In genomic region chr5:156361451-156362109, GRCh38 we compare ENCODE assay signal across 27 cellular contexts. TPM values are rescaled to one million over a fixed set of nuclear protein-coding genes. Genes with fewer than 3 reads are reported as not detected.
"Had no signal": no experiment of that assay in that cellular context is flagged by ENCODE, and none has a peak within 500 bp of the region (broad histone marks: within the 10 kb centered on the region; RNA-seq: fewer than 3 reads in every experiment).

No MANE protein-coding gene starts in this region.

- H3K27me3 ChIP-seq: cardiac muscle cell, upper lobe of left lung had no signal

- H3K4me1 Mint-ChIP-seq: activated B cell treated with CpG ODN at 0.5 μM for 24 hours; activated CD4-positive, alpha-beta T cell treated with anti-CD3 and anti-CD28 coated beads for 36 hours; activated naive CD8-positive, alpha-beta T cell treated with anti-CD3 and anti-CD28 coated beads, Interleukin-2, amount 10 ng/mL, durations not matched to agents 7 days and 5 days; naive thymus-derived CD4-positive, alpha-beta T cell; neural crest cell; stimulated activated naive B cell treated with anti-CD40 and anti-IgM and Interleukin-4, amounts not matched to agents 10 μg/mL and 1 μg/mL and 100 μg/mL, for 72 hours had no signal

- ATAC-seq: activated CD4-positive, alpha-beta T cell treated with anti-CD3 and anti-CD28 coated beads for 36 hours; left lobe of liver; lower lobe of right lung; naive thymus-derived CD4-positive, alpha-beta T cell; sciatic nerve; stimulated activated naive B cell treated with anti-CD40 and anti-IgM and Interleukin-4, amounts not matched to agents 10 μg/mL and 1 μg/mL and 100 μg/mL, for 72 hours had no signal

- H3K27ac Mint-ChIP-seq: activated B cell treated with CpG ODN at 0.5 μM for 24 hours; activated CD4-positive, alpha-beta T cell treated with anti-CD3 and anti-CD28 coated beads for 36 hours; activated naive CD4-positive, alpha-beta T cell treated with anti-CD3 and anti-CD28 coated beads for 36 hours; activated naive CD8-positive, alpha-beta T cell treated with anti-CD3 and anti-CD28 coated beads, Interleukin-2, amount 10 ng/mL, durations not matched to agents 7 days and 5 days; naive thymus-derived CD4-positive, alpha-beta T cell; stimulated activated naive B cell treated with anti-CD40 and anti-IgM and Interleukin-4, amounts not matched to agents 10 μg/mL and 1 μg/mL and 100 μg/mL, for 72 hours; T-helper 1 cell treated with Interleukin-12 subunit alpha and Interleukin-12 subunit beta and Interleukin-4 antibody, amounts not matched to agents 30 μg/mL and 1 μg/mL, for 36 hours had no signal

- H3K4me1 ChIP-seq: lower lobe of right lung, upper lobe of left lung had no signal

- H3K4me3 Mint-ChIP-seq: activated B cell treated with CpG ODN at 0.5 μM for 24 hours; activated CD4-positive, alpha-beta T cell treated with anti-CD3 and anti-CD28 coated beads for 36 hours; activated naive CD4-positive, alpha-beta T cell treated with anti-CD3 and anti-CD28 coated beads for 36 hours; activated naive CD8-positive, alpha-beta T cell treated with anti-CD3 and anti-CD28 coated beads, Interleukin-2, amount 10 ng/mL, durations not matched to agents 7 days and 5 days; naive thymus-derived CD4-positive, alpha-beta T cell; neural crest cell; stimulated activated naive B cell treated with anti-CD40 and anti-IgM and Interleukin-4, amounts not matched to agents 10 μg/mL and 1 μg/mL and 100 μg/mL, for 72 hours; T-helper 1 cell treated with Interleukin-12 subunit alpha and Interleukin-12 subunit beta and Interleukin-4 antibody, amounts not matched to agents 30 μg/mL and 1 μg/mL, for 36 hours had no signal

- H3K36me3 Mint-ChIP-seq: activated naive CD8-positive, alpha-beta T cell treated with anti-CD3 and anti-CD28 coated beads, Interleukin-2, amount 10 ng/mL, durations not matched to agents 7 days and 5 days; naive thymus-derived CD4-positive, alpha-beta T cell; stimulated activated naive B cell treated with anti-CD40 and anti-IgM and Interleukin-4, amounts not matched to agents 10 μg/mL and 1 μg/mL and 100 μg/mL, for 72 hours had no signal

- H3K9me3 Mint-ChIP-seq: activated B cell treated with CpG ODN at 0.5 μM for 24 hours; activated naive CD4-positive, alpha-beta T cell treated with anti-CD3 and anti-CD28 coated beads for 36 hours; activated naive CD8-positive, alpha-beta T cell treated with anti-CD3 and anti-CD28 coated beads, Interleukin-2, amount 10 ng/mL, durations not matched to agents 7 days and 5 days; naive thymus-derived CD4-positive, alpha-beta T cell; neural crest cell; stimulated activated naive B cell treated with anti-CD40 and anti-IgM and Interleukin-4, amounts not matched to agents 10 μg/mL and 1 μg/mL and 100 μg/mL, for 72 hours; T-helper 1 cell treated with Interleukin-12 subunit alpha and Interleukin-12 subunit beta and Interleukin-4 antibody, amounts not matched to agents 30 μg/mL and 1 μg/mL, for 36 hours had no signal

- H3K36me3 ChIP-seq: cardiac muscle cell, lower lobe of right lung, thoracic aorta, upper lobe of left lung had no signal

- H3K27me3 Mint-ChIP-seq: activated B cell treated with CpG ODN at 0.5 μM for 24 hours; stimulated activated naive B cell treated with anti-CD40 and anti-IgM and Interleukin-4, amounts not matched to agents 10 μg/mL and 1 μg/mL and 100 μg/mL, for 72 hours had no signal

- DNase-seq: activated B cell treated with CpG ODN at 0.5 μM for 24 hours; activated CD4-positive, alpha-beta T cell treated with anti-CD3 and anti-CD28 coated beads for 36 hours; activated CD4-positive, alpha-beta T cell treated with anti-CD3 and anti-CD28 coated beads, Interleukin-2, amount 50 U/mL, for 4 hours; activated CD8-positive, alpha-beta memory T cell treated with anti-CD3 and anti-CD28 coated beads, Interleukin-2, amount 50 U/mL, for 48 hours; activated effector memory CD4-positive, alpha-beta T cell treated with Interleukin-2 at 50 U/mL for 16 hours; activated naive CD4-positive, alpha-beta T cell treated with anti-CD3 and anti-CD28 coated beads for 36 hours; activated naive CD8-positive, alpha-beta T cell treated with anti-CD3 and anti-CD28 coated beads, Interleukin-2, amount 10 ng/mL, durations not matched to agents 7 days and 5 days; activated T-cell treated with anti-CD3 and anti-CD28 coated beads, Interleukin-2, amount 50 U/mL, for 48 hours; amygdala; dermis blood vessel endothelial cell; effector CD8-positive, alpha-beta T cell; erythroblast; kidney; lower lobe of right lung; mesendoderm; naive thymus-derived CD4-positive, alpha-beta T cell; stimulated activated CD4-positive, alpha-beta T cell treated with anti-CD3 and anti-CD28 coated beads, Interleukin-2, amount 100 ng/mL, for 48 hours; stimulated activated CD8-positive, alpha-beta memory T cell treated with anti-CD3 and anti-CD28 coated beads, Interleukin-4, amount 100 ng/mL, for 48 hours; stimulated activated naive B cell treated with anti-CD40 and anti-IgM and Interleukin-4, amounts not matched to agents 10 μg/mL and 1 μg/mL and 100 μg/mL, for 72 hours; T1000; upper lobe of left lung had no signal

- H3K27ac ChIP-seq: cardiac muscle cell, lower lobe of right lung, thoracic aorta, upper lobe of left lung had no signal

- H3K9me3 ChIP-seq: lower lobe of right lung, thoracic aorta, upper lobe of left lung had no signal

- H3K4me3 ChIP-seq: cardiac muscle cell, lower lobe of right lung, thoracic aorta, upper lobe of left lung had no signal

RNA-seq across cellular contexts. Expression of gene SGCD, which starts 34.6 kb away (rescaled TPM):
- total RNA-seq: activated B cell treated with CpG ODN at 0.5 μM for 24 hours; activated CD4-positive, alpha-beta T cell treated with anti-CD3 and anti-CD28 coated beads for 36 hours; activated naive CD4-positive, alpha-beta T cell treated with anti-CD3 and anti-CD28 coated beads for 36 hours had no signal
- polyA plus RNA-seq: naive thymus-derived CD4-positive, alpha-beta T cell had no signal
